In genomic region chr10:5813341-5814109, GRCh38 we compare ENCODE assay signal across 8 cellular contexts. TPM values are rescaled to one million over a fixed set of nuclear protein-coding genes. Genes with fewer than 3 reads are reported as not detected.
A peak's percentile ranks its signal among the peaks of the same experiment; 100 is the strongest.
DNase-seq lines count a peak whose midpoint lies in the region; ATAC-seq, FAIRE-seq and TF ChIP-seq lines count a peak whose summit lies in the region.

Gene GDI2, minus strand, starts transcription at chr10:5813434. Its CDS starts 176 bp downstream, at chr10:5813258.

- dilution Hi-C loops in IMR-90 (cut with HindIII; ENCODE audit: low sequenced_read_pairs, unreplicated experiment) (no loop called here), endothelial cell of umbilical vein (cut with MboI; ENCODE audit: extremely low pct_ligation_motif_present, low sequenced_read_pairs) (no loop called here)

- H3K18ac ChIP-seq in IMR-90 (ENCODE audit: low read depth, low read length) = peak within 1 kb of the TSS; percentile 92

- H3K27ac ChIP-seq in IMR-90 (ENCODE audit: insufficient read depth, low read length) = peak within 1 kb of the TSS; percentile 99
- H3K27ac ChIP-seq in OCI-LY7 (ENCODE audit: low read depth, low read length, poor library complexity, severe bottlenecking) = peak within 1 kb of the TSS; percentile 85
- H3K27ac ChIP-seq in endothelial cell of umbilical vein (ENCODE audit: insufficient read depth, low read depth, low read length) = peak within 1 kb of the TSS; percentile 92

- peak; percentile 83 for FAIRE-seq in endothelial cell of umbilical vein (lab: Jason Lieb, UNC)

- peak within 1 kb of the TSS; percentile 98 for H3K23ac ChIP-seq in IMR-90 (ENCODE audit: low read depth, low read length)

- peak; percentile 73 for ATAC-seq in GM21529 (IDR thresholded peaks at IDR 0.05; ENCODE audit: unreplicated experiment)
- ATAC-seq in IMR-90 (ENCODE audit: low read depth) = peak; percentile 97

- no peaks in the 10 kb centered on the region for H3K9me3 ChIP-seq in IMR-90 (ENCODE audit: control insufficient read depth, insufficient read depth, low read length)
- H3K9me3 ChIP-seq in OCI-LY7 (ENCODE audit: low read length) = no peaks in the 10 kb centered on the region
- no peaks in the 10 kb centered on the region for H3K9me3 ChIP-seq in endothelial cell of umbilical vein (replicated peaks; ENCODE audit: control insufficient read depth, insufficient read depth, low read length)

- H3K27me3 ChIP-seq in IMR-90 (ENCODE audit: control insufficient read depth, insufficient read depth, low read length) (no peaks in the 10 kb centered on the region), endothelial cell of umbilical vein (ENCODE audit: control insufficient read depth in 2 of 2, insufficient read depth in 2 of 2, low read length in 2 of 2) (no peaks in the 10 kb centered on the region)

- peak within 1 kb of the TSS; percentile 99 for H3K14ac ChIP-seq in IMR-90 (replicated peaks; ENCODE audit: low read depth, low read length)

- peak within 1 kb of the TSS; percentile 98 for H2AFZ ChIP-seq in IMR-90 (replicated peaks; ENCODE audit: low read length, poor library complexity)
- no peak within 1 kb of the TSS for H2AFZ ChIP-seq in OCI-LY7 (ENCODE audit: low read length)
- H2AFZ ChIP-seq in endothelial cell of umbilical vein (ENCODE audit: low read depth, low read length) = peak within 1 kb of the TSS; percentile 93

- peak within 1 kb of the TSS; percentile 81 for H3K4me3 ChIP-seq in IMR-90 (ENCODE audit: insufficient read depth, low read depth, low read length)
- peak within 1 kb of the TSS; percentile 94 for H3K4me3 ChIP-seq in OCI-LY7 (ENCODE audit: low read depth, low read length, poor library complexity, severe bottlenecking)
- peak within 1 kb of the TSS; percentile 91 to 100 (median 97) for H3K4me3 ChIP-seq in endothelial cell of umbilical vein (replicated peaks in 1 of 3; ENCODE audit: insufficient read depth in 1 of 3, low read depth in 1 of 3, low read length in 3 of 3)

- WGBS in IMR-90 (ENCODE audit: extremely low coverage in 2 of 2, insufficient read length in 1 of 2), 2 experiments = 0% methylated on average over 45 of the region's 77 CpGs; no CpG with 5 or more reads in 1 of the 2 experiments

- H3K56ac ChIP-seq in IMR-90 (ENCODE audit: extremely low read depth, insufficient read depth, low read length) = peak within 1 kb of the TSS; percentile 94

- TF ChIP-seq POLR2A in IMR-90 (IDR thresholded peaks at IDR 0.05; ENCODE audit: low read depth, low read length) = peak; percentile 96
- peak; percentile 96 for TF ChIP-seq POLR2A in endothelial cell of umbilical vein (IDR thresholded peaks at IDR 0.05; ENCODE audit: low read depth, low read length)

- H2BK20ac ChIP-seq in IMR-90 (ENCODE audit: low read depth, low read length) = peak within 1 kb of the TSS; percentile 14; the same call in 1 of the 2 replicates

- peaks cover 40% of the 10 kb centered on the region for H4K20me1 ChIP-seq in IMR-90 (ENCODE audit: insufficient read depth, low read length)
- peaks cover 35% of the 10 kb centered on the region for H4K20me1 ChIP-seq in OCI-LY7 (ENCODE audit: insufficient read depth, low read length)
- peaks cover 12% of the 10 kb centered on the region for H4K20me1 ChIP-seq in endothelial cell of umbilical vein (replicated peaks; ENCODE audit: control insufficient read depth, extremely low read depth, insufficient read depth, low read length)

- CTCF ChIA-PET in IMR-90 (lab: Yijun Ruan, JAX) (interaction anchor here (0.6 kb wide), 1 partner anchor 19 kb away, joined by 3 read pairs; no protein-coding TSS in a partner anchor), OCI-LY7 (lab: Charles Lee; ENCODE audit: unreplicated experiment) (no interaction called here), endothelial cell of umbilical vein (lab: Charles Lee) (interaction anchor here (0.7 to 2.4 kb wide), 6 partner anchors 17 to 76 kb away, joined by 3 to 19 read pairs (median 4); partner anchors contain the start of genes ANKRD16 and FBH1)

- no peaks in the 10 kb centered on the region for H3K9me2 ChIP-seq in OCI-LY7 (ENCODE audit: insufficient read depth, low read length)

- no TSS peak for BruUV-seq in IMR-90 (replicated peaks; lab: Mats Ljungman, UMichigan)
- TSS peak; percentile 89 for BruUV-seq in OCI-LY7 (replicated peaks; lab: Mats Ljungman, UMichigan)
- BruUV-seq in endothelial cell of umbilical vein (replicated peaks; lab: Mats Ljungman, UMichigan) = TSS peak; percentile 79

- in situ Hi-C loops in IMR-90 (cut with MboI; ENCODE audit: low sequenced_read_pairs) = no loop called here

- peak within 1 kb of the TSS; percentile 79; the same call in 1 of the 3 replicates for H2BK15ac ChIP-seq in IMR-90 (ENCODE audit: low read depth, low read length)

- peak within 1 kb of the TSS; percentile 97 for H2BK5ac ChIP-seq in IMR-90 (ENCODE audit: low read depth, low read length, poor library complexity, severe bottlenecking)

- H3K79me1 ChIP-seq in IMR-90 (ENCODE audit: low read depth in 1 of 2, low read length in 2 of 2) = peaks cover 13 to 26% of the 10 kb centered on the region in 2 experiments

- POLR2A ChIA-PET in IMR-90 (lab: Charles Lee; ENCODE audit: unreplicated experiment) = interaction anchor here (0.6 to 1.4 kb wide), 2 partner anchors 77 to 319 kb away, joined by 3 to 12 read pairs; partner anchors contain the start of genes ANKRD16 and FBH1
- POLR2A ChIA-PET in OCI-LY7 (lab: Charles Lee) = interaction anchor here (0.6 to 7.9 kb wide), 14 partner anchors 9 to 1663 kb away, joined by 3 to 144 read pairs (median 4); partner anchors contain the start of genes ANKRD16 and FBH1
- POLR2A ChIA-PET in endothelial cell of umbilical vein (lab: Charles Lee) = interaction anchor here (0.6 to 1.9 kb wide), 4 partner anchors 30 to 77 kb away, joined by 3 to 9 read pairs (median 3); partner anchors contain the start of genes ANKRD16 and FBH1

- peak within 1 kb of the TSS; percentile 99 for H3K9ac ChIP-seq in IMR-90 (ENCODE audit: low read depth, low read length)
- peak within 1 kb of the TSS; percentile 99 for H3K9ac ChIP-seq in endothelial cell of umbilical vein (replicated peaks; ENCODE audit: extremely low read depth, insufficient read depth, low read length)

- intact Hi-C loops in IMR-90 (cut with micrococcal nuclease) (loop anchor here (1.0 to 5.0 kb wide), 3 partner anchors 60 to 126 kb away; partner anchors contain the start of gene ANKRD16), OCI-LY7 (cut with micrococcal nuclease; ENCODE audit: unreplicated experiment) (loop anchor here (1.0 to 10.0 kb wide), 7 partner anchors 27 to 271 kb away; partner anchors contain the start of genes ANKRD16, RBM17 and TASOR2), endothelial cell of umbilical vein (cut with micrococcal nuclease) (loop anchor here (1.0 to 10.0 kb wide), 6 partner anchors 33 to 161 kb away; partner anchors contain the start of genes ANKRD16, IL15RA and TASOR2)

- H3K36me3 ChIP-seq in IMR-90 (ENCODE audit: control insufficient read depth, insufficient read depth, low read length) (no peaks in the 10 kb centered on the region), OCI-LY7 (ENCODE audit: insufficient read depth, low read length) (peaks cover 44% of the 10 kb centered on the region), endothelial cell of umbilical vein (ENCODE audit: control insufficient read depth in 2 of 2, extremely low read depth in 1 of 2, insufficient read depth in 2 of 2, low read length in 2 of 2) (no peaks in the 10 kb centered on the region)

- H3K9me1 ChIP-seq in IMR-90 (ENCODE audit: insufficient read depth, low read length) (peaks cover 7% of the 10 kb centered on the region; the same call in 1 of the 2 replicates), endothelial cell of umbilical vein (replicated peaks; ENCODE audit: control insufficient read depth, extremely low read depth, insufficient read depth, low read length) (no peaks in the 10 kb centered on the region)

- H4K91ac ChIP-seq in IMR-90 (ENCODE audit: insufficient read depth, low read depth, low read length) = peak within 1 kb of the TSS; percentile 99

- H3K4me2 ChIP-seq in IMR-90 (ENCODE audit: low read depth, low read length) (peak within 1 kb of the TSS; percentile 95), OCI-LY7 (ENCODE audit: low read length) (peak within 1 kb of the TSS; percentile 94), endothelial cell of umbilical vein (ENCODE audit: insufficient read depth, low read length) (peak within 1 kb of the TSS; percentile 98)

- peak; percentile 95 for DNase-seq in DMS114 treated with DMSO at 0.1 percent for 48 hours (lab: John Stamatoyannopoulos, UW; ENCODE audit: unreplicated experiment)
- peak; percentile 95 for DNase-seq in IMR-90
- peak; percentile 99 for DNase-seq in OCI-LY7 (ENCODE audit: low spot score)
- DNase-seq in activated T-cell treated with anti-CD3 and anti-CD28 coated beads for 1 hour (ENCODE audit: low read depth) = peak; percentile 95
- peak; percentile 96 for DNase-seq in endothelial cell of umbilical vein (ENCODE audit: low read depth, low spot score)
- DNase-seq in midbrain (lab: John Stamatoyannopoulos, UW) = peak; percentile 99
- peak; percentile 94 to 96 for DNase-seq in stimulated activated CD8-positive, alpha-beta memory T cell treated with anti-CD3 and anti-CD28 coated beads, Interleukin-15, amount 100 ng/mL, for 48 hours (ENCODE audit: low read depth in 2 of 2)

- peak within 1 kb of the TSS; percentile 98 to 99 for H4K8ac ChIP-seq in IMR-90 (ENCODE audit: low read depth in 2 of 2, low read length in 2 of 2)

- H2AK5ac ChIP-seq in IMR-90 (ENCODE audit: low read depth, low read length) = peak within 1 kb of the TSS; percentile 100

- H3K4me1 ChIP-seq in IMR-90 (ENCODE audit: control insufficient read depth, insufficient read depth, low read length) (peaks cover 5% of the 10 kb centered on the region), OCI-LY7 (ENCODE audit: insufficient read depth, low read length, poor library complexity, severe bottlenecking) (peaks cover 65% of the 10 kb centered on the region), endothelial cell of umbilical vein (ENCODE audit: control insufficient read depth, extremely low read depth, insufficient read depth, low read length) (peaks cover 35% of the 10 kb centered on the region)

- TF ChIP-seq RAD21 in IMR-90 (IDR thresholded peaks at IDR 0.05; ENCODE audit: low read length) = no peak

- H2AK9ac ChIP-seq in IMR-90 (replicated peaks; ENCODE audit: low read depth, low read length, poor library complexity) = peak within 1 kb of the TSS; percentile 99

- TF ChIP-seq CTCF in IMR-90 (conservative IDR thresholded peaks at IDR 0.05; ENCODE audit: low read depth, low read length) (no peak), OCI-LY7 (conservative IDR thresholded peaks at IDR 0.05; ENCODE audit: low read length) (no peak), endothelial cell of umbilical vein (IDR thresholded peaks at IDR 0.05; ENCODE audit: extremely low read depth in 1 of 2, insufficient read depth in 1 of 2, low read depth in 1 of 2, low read length in 2 of 2) (no peak)

- H3K79me2 ChIP-seq in OCI-LY7 (ENCODE audit: insufficient read depth, low read depth, low read length) (peaks cover 64% of the 10 kb centered on the region), endothelial cell of umbilical vein (ENCODE audit: control insufficient read depth, insufficient read depth, low read length) (peaks cover 51% of the 10 kb centered on the region)

- peak within 1 kb of the TSS; percentile 80 for H2BK120ac ChIP-seq in IMR-90 (ENCODE audit: low read depth, low read length)

- peak within 1 kb of the TSS; percentile 100 for H3K4ac ChIP-seq in IMR-90 (ENCODE audit: low read depth, low read length)

- peak within 1 kb of the TSS; percentile 77 for H4K5ac ChIP-seq in IMR-90 (ENCODE audit: low read depth, low read length)

RNA-seq across cellular contexts. Expression of gene GDI2, which starts in this region (rescaled TPM):
- total RNA-seq in IMR-90 (2012; rRNA removed) (396 and 608 TPM in 2 replicates), OCI-LY7 (2022) (271 and 292 TPM in 2 replicates), endothelial cell of umbilical vein (266 and 307 TPM in 2 replicates)
- polyA plus RNA-seq in IMR-90 (2012; rRNA removed) (150 and 171 TPM in 2 replicates), endothelial cell of umbilical vein (132 and 154 TPM in 2 replicates)
- 73.7 and 75.0 TPM in 2 replicates for polyA plus RNA-seq in IMR-90 (2012; cell fraction: cytosol; rRNA removed)
- 24.0 and 62.3 TPM in 2 replicates for polyA plus RNA-seq in IMR-90 (2012; cell fraction: nucleus; rRNA removed; ENCODE audit: low replicate concordance)
- total RNA-seq in OCI-LY7 (2014; rRNA removed; shearing (Covaris generic)) = 265 and 270 TPM in 2 replicates
- 210 and 232 TPM in 2 replicates for polyA plus RNA-seq in endothelial cell of umbilical vein (2011; cell fraction: cytosol; rRNA removed)
- polyA plus RNA-seq in endothelial cell of umbilical vein (2011; cell fraction: nucleus; rRNA removed) = 107 and 114 TPM in 2 replicates
- 282 and 335 TPM in 2 replicates for polyA plus RNA-seq in endothelial cell of umbilical vein (2012)
- polyA minus RNA-seq in endothelial cell of umbilical vein = 162 and 192 TPM in 2 replicates
- 174 TPM for polyA minus RNA-seq in endothelial cell of umbilical vein (2011; cell fraction: cytosol; rRNA and poly(A)+ RNA removed)
- 72.9 and 131 TPM in 2 replicates for polyA minus RNA-seq in endothelial cell of umbilical vein (2011; cell fraction: nucleus; rRNA and poly(A)+ RNA removed)

Comparison
In these comparisons a context has a peak if more than half of its experiments do, and no peak if none do; other contexts are left out.
1. Peak in every context shown above with its lines: DNase-seq, ATAC-seq, H3K4me3 ChIP-seq and H3K27ac ChIP-seq.